1 cellular context compared by ENCODE assay signal in the genomic region with DNA sequence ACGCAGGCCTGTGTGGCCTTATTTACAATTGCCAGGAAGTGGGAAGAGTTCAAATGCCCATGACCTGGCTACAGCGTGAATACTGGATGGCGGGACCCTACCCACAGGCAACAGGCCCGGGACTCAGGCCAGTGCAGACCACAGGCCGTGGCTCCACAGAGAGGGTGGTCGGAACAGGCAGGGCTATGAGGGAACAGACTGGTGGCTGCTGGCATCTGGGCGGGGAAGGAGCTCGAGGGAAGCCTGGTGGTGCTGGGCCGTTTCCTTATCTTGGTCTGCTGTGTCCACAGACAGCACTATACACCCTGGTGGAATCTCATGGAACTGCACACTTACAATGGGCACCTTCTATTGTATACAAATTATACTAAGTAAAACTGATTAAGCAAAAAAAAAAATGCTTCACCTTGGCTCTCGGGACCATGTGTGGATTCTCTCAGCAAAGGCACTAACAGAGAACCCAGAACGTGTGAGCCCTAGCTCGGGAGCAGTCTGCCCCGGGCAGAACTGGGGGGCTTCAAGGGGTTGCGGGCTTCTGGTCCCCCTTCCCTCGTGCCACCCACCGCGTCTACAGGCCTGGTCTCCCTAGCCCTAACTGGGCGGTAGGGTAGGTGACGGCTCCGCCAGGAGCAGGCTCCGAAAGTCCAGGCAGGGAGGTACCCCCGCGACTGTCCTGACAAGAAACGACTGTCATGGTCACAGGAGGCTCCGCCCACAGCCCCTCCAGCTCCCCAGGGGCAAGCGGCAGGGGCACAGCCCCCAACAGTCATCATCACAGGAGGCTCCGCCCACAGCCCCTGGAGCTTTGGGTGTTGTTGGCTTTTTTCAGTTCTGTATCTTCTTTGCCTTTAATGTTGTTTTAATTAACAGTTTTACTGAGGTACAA.
TF ChIP-seq lines count a peak whose summit lies in the region.

No MANE protein-coding gene starts in this region.

TF ChIP-seq in A549, 52 proteins besides CTCF, POLR2A, EP300 and RAD21 (continued from another document):
- TF ChIP-seq, protein P1, sequence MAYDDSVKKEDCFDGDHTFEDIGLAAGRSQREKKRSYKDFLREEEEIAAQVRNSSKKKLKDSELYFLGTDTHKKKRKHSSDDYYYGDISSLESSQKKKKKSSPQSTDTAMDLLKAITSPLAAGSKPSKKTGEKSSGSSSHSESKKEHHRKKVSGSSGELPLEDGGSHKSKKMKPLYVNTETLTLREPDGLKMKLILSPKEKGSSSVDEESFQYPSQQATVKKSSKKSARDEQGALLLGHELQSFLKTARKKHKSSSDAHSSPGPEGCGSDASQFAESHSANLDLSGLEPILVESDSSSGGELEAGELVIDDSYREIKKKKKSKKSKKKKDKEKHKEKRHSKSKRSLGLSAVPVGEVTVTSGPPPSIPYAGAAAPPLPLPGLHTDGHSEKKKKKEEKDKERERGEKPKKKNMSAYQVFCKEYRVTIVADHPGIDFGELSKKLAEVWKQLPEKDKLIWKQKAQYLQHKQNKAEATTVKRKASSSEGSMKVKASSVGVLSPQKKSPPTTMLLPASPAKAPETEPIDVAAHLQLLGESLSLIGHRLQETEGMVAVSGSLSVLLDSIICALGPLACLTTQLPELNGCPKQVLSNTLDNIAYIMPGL (CRISPR knock-in tag; IDR thresholded peaks at IDR 0.05; ENCODE audit: borderline replicate concordance), result no peak
- TF ChIP-seq, protein P2, sequence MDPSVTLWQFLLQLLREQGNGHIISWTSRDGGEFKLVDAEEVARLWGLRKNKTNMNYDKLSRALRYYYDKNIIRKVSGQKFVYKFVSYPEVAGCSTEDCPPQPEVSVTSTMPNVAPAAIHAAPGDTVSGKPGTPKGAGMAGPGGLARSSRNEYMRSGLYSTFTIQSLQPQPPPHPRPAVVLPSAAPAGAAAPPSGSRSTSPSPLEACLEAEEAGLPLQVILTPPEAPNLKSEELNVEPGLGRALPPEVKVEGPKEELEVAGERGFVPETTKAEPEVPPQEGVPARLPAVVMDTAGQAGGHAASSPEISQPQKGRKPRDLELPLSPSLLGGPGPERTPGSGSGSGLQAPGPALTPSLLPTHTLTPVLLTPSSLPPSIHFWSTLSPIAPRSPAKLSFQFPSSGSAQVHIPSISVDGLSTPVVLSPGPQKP (IDR thresholded peaks at IDR 0.05; ENCODE audit: low read depth, low read length), result no peak
- TF ChIP-seq MAFK (IDR thresholded peaks at IDR 0.05; ENCODE audit: partially characterized antibody), result peak; percentile 42
- TF ChIP-seq NFE2L2 (conservative IDR thresholded peaks at IDR 0.05; ENCODE audit: low read length), result no peak
- no peak for TF ChIP-seq BHLHE40 (IDR thresholded peaks at IDR 0.05; ENCODE audit: low read depth, low read length)
- TF ChIP-seq SREBF2 (IDR thresholded peaks at IDR 0.05), result no peak
- TF ChIP-seq FOSL2 (IDR thresholded peaks at IDR 0.05), result no peak
- no peak for TF ChIP-seq FOSL2 (CRISPR knock-in tag; IDR thresholded peaks at IDR 0.05)
- no peak for TF ChIP-seq HOXB13 (CRISPR knock-in tag; IDR thresholded peaks at IDR 0.05; ENCODE audit: low read depth)
- no peak for TF ChIP-seq ZC3H11A (IDR thresholded peaks at IDR 0.05)
- no peak for TF ChIP-seq CBX2 (IDR thresholded peaks at IDR 0.05; ENCODE audit: borderline replicate concordance, low read depth)
- peak; percentile 48; the same call in 2 of the 3 replicates for TF ChIP-seq SMC3 (IDR thresholded peaks at IDR 0.05)
- no peak for TF ChIP-seq EHMT2 (IDR thresholded peaks at IDR 0.05; ENCODE audit: low read depth)
TF ChIP-seq in A549: peak in this region for 2.
